ENCODE assay signal across 10 cellular contexts in the genomic region with DNA sequence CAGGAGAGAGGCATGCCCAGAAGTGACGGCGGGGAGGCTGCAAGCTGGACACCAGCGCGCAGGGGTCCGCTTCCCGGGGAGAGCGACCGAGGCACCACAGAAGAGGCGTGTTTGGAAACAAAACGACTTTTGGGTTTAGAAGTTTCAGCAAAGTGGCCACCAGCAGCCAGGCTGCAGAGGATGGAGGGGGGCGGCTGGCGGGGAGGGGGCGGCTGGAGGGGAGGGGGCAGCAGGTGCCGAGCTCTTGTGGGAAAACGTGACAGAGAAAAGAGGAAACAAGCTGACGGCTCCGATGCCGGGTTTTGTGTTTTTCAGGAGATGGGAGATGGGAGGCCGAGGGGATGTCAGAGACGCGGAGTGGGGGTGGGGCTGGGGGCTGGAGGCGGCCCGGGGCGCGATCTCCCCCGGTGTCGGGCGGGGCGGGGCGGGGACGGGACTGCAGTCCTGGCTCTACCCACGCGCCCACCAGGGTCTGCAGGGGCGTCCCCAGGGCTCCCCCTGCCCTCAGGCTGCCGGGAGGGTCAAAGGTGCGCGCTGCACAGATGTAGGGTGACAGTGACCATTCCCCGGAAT. TPM values are rescaled to one million over a fixed set of nuclear protein-coding genes. Genes with fewer than 3 reads are reported as not detected.
DNase-seq lines count a peak whose midpoint lies in the region; ATAC-seq and TF ChIP-seq lines count a peak whose summit lies in the region.
"Had no signal": no experiment of that assay in that cellular context is flagged by ENCODE, and none has a peak within 500 bp of the region (broad histone marks: within the 10 kb centered on the region; RNA-seq: fewer than 3 reads in every experiment).

No MANE protein-coding gene starts in this region.

- no peak for DNase-seq in activated CD4-positive, alpha-beta T cell treated with anti-CD3 and anti-CD28 coated beads, Interleukin-2, amount 10 ng/mL, durations not matched to agents 24 days and 14 days
- DNase-seq in activated CD4-positive, alpha-beta T cell treated with anti-CD3 and anti-CD28 coated beads for 1 hour = no peak
- DNase-seq in colonic mucosa (no peak), mesothelial cell of epicardium (ENCODE audit: low spot score in 2 of 2, unreplicated experiment in 2 of 2) (no peak), tibial nerve (ENCODE audit: low spot score in 2 of 2) (no peak), AML-193 (lab: John Stamatoyannopoulos, UW) (no peak), DMS 273 treated with DMSO at 0.1 percent for 48 hours (lab: John Stamatoyannopoulos, UW) (no peak)

- H3K9me3 ChIP-seq in colonic mucosa (no peaks in the 10 kb centered on the region), tibial nerve (peaks cover 0 to 6% (median 0%) of the 10 kb centered on the region in 4 donors)

- no peak for TF ChIP-seq EP300 in tibial nerve (IDR thresholded peaks at IDR 0.05)

- no peaks in the 10 kb centered on the region for H3K36me3 ChIP-seq in colonic mucosa
- no peaks in the 10 kb centered on the region for H3K36me3 ChIP-seq in tibial nerve

- TF ChIP-seq CTCF in colonic mucosa (IDR thresholded peaks at IDR 0.05) (no peak), mesothelial cell of epicardium (IDR thresholded peaks at IDR 0.05; ENCODE audit: unreplicated experiment) (no peak), tibial nerve (IDR thresholded peaks at IDR 0.05) (no peak)

- WGBS in tibial nerve, 2 donors = 30 to 38% methylated on average over 24 to 27 of the region's 38 CpGs

- no peak overlapping the region for H3K27ac ChIP-seq in colonic mucosa
- H3K27ac ChIP-seq in tibial nerve = peak overlapping the region in 3 of 4 donors; percentile 52 to 79 (median 77)
- H3K27ac ChIP-seq: HL-60 had no signal

- peaks cover 35% of the 10 kb centered on the region for H3K27me3 Mint-ChIP-seq in activated CD4-positive, alpha-beta T cell treated with anti-CD3 and anti-CD28 coated beads, Interleukin-2, amount 10 ng/mL, durations not matched to agents 24 days and 14 days
- peaks cover 23% of the 10 kb centered on the region for H3K27me3 Mint-ChIP-seq in mesothelial cell of epicardium (ENCODE audit: low read depth)

- H3K4me3 Mint-ChIP-seq in activated CD4-positive, alpha-beta T cell treated with anti-CD3 and anti-CD28 coated beads, Interleukin-2, amount 10 ng/mL, durations not matched to agents 24 days and 14 days = peak overlapping the region; percentile 73
- peak overlapping the region; percentile 69 for H3K4me3 Mint-ChIP-seq in mesothelial cell of epicardium

- peaks cover 7% of the 10 kb centered on the region for H3K4me1 ChIP-seq in colonic mucosa
- peaks cover 0 to 26% (median 13%) of the 10 kb centered on the region in 4 donors for H3K4me1 ChIP-seq in tibial nerve

- peaks cover 13% of the 10 kb centered on the region for H3K4me1 Mint-ChIP-seq in activated CD4-positive, alpha-beta T cell treated with anti-CD3 and anti-CD28 coated beads, Interleukin-2, amount 10 ng/mL, durations not matched to agents 24 days and 14 days
- H3K4me1 Mint-ChIP-seq in mesothelial cell of epicardium = peaks cover 34% of the 10 kb centered on the region

- H3K36me3 Mint-ChIP-seq in activated CD4-positive, alpha-beta T cell treated with anti-CD3 and anti-CD28 coated beads, Interleukin-2, amount 10 ng/mL, durations not matched to agents 24 days and 14 days (ENCODE audit: low read depth) = peaks cover 3% of the 10 kb centered on the region
- H3K36me3 Mint-ChIP-seq in mesothelial cell of epicardium = no peaks in the 10 kb centered on the region

- H3K27me3 ChIP-seq in colonic mucosa (no peaks in the 10 kb centered on the region), tibial nerve (peaks cover 0 to 21% of the 10 kb centered on the region in 2 donors)

- intact Hi-C loops in activated CD4-positive, alpha-beta T cell treated with anti-CD3 and anti-CD28 coated beads, Interleukin-2, amount 10 ng/mL, durations not matched to agents 24 days and 14 days (cut with micrococcal nuclease) = no loop called here
- intact Hi-C loops in colonic mucosa (cut with DNase I) = loop anchor here (5.0 kb wide), 1 partner anchor 222 kb away; no protein-coding TSS in a partner anchor

- H3K9ac ChIP-seq in colonic mucosa (ENCODE audit: low read depth in 2 of 2, low read length in 2 of 2) = peak overlapping the region; percentile 55 to 59

- H3K4me3 ChIP-seq in colonic mucosa (peak overlapping the region; percentile 53), tibial nerve (peak overlapping the region in 3 of 4 donors; percentile 39 to 70 (median 49))

- peak overlapping the region; percentile 18 for H3K27ac Mint-ChIP-seq in activated CD4-positive, alpha-beta T cell treated with anti-CD3 and anti-CD28 coated beads, Interleukin-2, amount 10 ng/mL, durations not matched to agents 24 days and 14 days
- peak overlapping the region; percentile 41 for H3K27ac Mint-ChIP-seq in mesothelial cell of epicardium
- H3K27ac Mint-ChIP-seq: activated naive CD4-positive, alpha-beta T cell treated with anti-CD3 and anti-CD28 coated beads, Interleukin-2, amount 50 U/mL, for 72 hours had no signal

- no peak for TF ChIP-seq POLR2A in tibial nerve (IDR thresholded peaks at IDR 0.05)

- no peak for ATAC-seq in GM19397 (IDR thresholded peaks at IDR 0.05; ENCODE audit: unreplicated experiment)

- H3K9me3 Mint-ChIP-seq in activated CD4-positive, alpha-beta T cell treated with anti-CD3 and anti-CD28 coated beads, Interleukin-2, amount 10 ng/mL, durations not matched to agents 24 days and 14 days = peaks cover 5% of the 10 kb centered on the region
- H3K9me3 Mint-ChIP-seq in mesothelial cell of epicardium = no peaks in the 10 kb centered on the region
- H3K9me3 Mint-ChIP-seq: activated naive CD4-positive, alpha-beta T cell treated with anti-CD3 and anti-CD28 coated beads, Interleukin-2, amount 50 U/mL, for 72 hours had no signal

RNA-seq across cellular contexts. Expression of gene RPH3AL, which starts 32.1 kb away (rescaled TPM):
- total RNA-seq in activated CD4-positive, alpha-beta T cell treated with anti-CD3 and anti-CD28 coated beads, Interleukin-2, amount 10 ng/mL, durations not matched to agents 24 days and 14 days = 2.5 and 3.7 TPM in 2 replicates
- total RNA-seq in colonic mucosa = 10 to 100 TPM; 14.9 to 34.2 TPM
- total RNA-seq in mesothelial cell of epicardium = 13.6 to 16.9 TPM (median 15.4 TPM) in 3 replicates
- total RNA-seq in tibial nerve = 10 to 100 TPM in 3 of 4 donors, 1 to 10 TPM in 1; 9.6 to 62.4 (median 41.9) TPM
